Comparison of ENCODE assay signal across 8 cellular contexts in genomic region chr19:41363753-41364545, GRCh38. TPM values are rescaled to one million over a fixed set of nuclear protein-coding genes. Genes with fewer than 3 reads are reported as not detected.
DNase-seq lines count a peak whose midpoint lies in the region; ATAC-seq, FAIRE-seq and TF ChIP-seq lines count a peak whose summit lies in the region.

B9D2 (minus strand) TSS chr19:41364149; CDS start chr19:41363519, 630 bp downstream.

- H4K20me1 ChIP-seq in HepG2 (ENCODE audit: insufficient read depth, low read length): no peaks in the 10 kb centered on the region

- TF ChIP-seq CTCF in C4-2B (conservative IDR thresholded peaks at IDR 0.05): no peak
- TF ChIP-seq CTCF in HepG2 (CRISPR knock-in tag; IDR thresholded peaks at IDR 0.05): no peak

- CTCF ChIA-PET in HepG2 (lab: Yijun Ruan, JAX; ENCODE audit: low intra/inter-chr PET ratio, low total read pairs): no interaction called here

- H3K36me3 ChIP-seq in HepG2 (replicated peaks in 1 of 2; ENCODE audit: control insufficient read depth in 1 of 2, insufficient read depth in 2 of 2, low read length in 2 of 2): no peaks in the 10 kb centered on the region; a peak in 1 of 5 replicates

- peak; percentile 97 for FAIRE-seq in HepG2 (lab: Jason Lieb, UNC)

- 1% methylated on average over 14 of the region's 57 CpGs for WGBS in HepG2 (ENCODE audit: low lambda C conversion rate)

- peak; percentile 65 to 91; a peak in 3 of 4 replicates for TF ChIP-seq POLR2A in HepG2 (IDR thresholded peaks at IDR 0.05; ENCODE audit: insufficient read depth in 1 of 2, low read depth in 2 of 2, low read length in 2 of 2)

- BruUV-seq in HepG2 (replicated peaks; lab: Mats Ljungman, UMichigan): TSS peak; percentile 90

- H3K4me3 ChIP-seq in HepG2 (replicated peaks in 1 of 3; ENCODE audit: insufficient read depth in 1 of 3, low read depth in 2 of 3, low read length in 3 of 3): peak within 1 kb of the TSS; percentile 70 to 87 (median 84)

- H3K4me1 ChIP-seq in HepG2 (ENCODE audit: insufficient read depth, low read length): peaks cover 50% of the 10 kb centered on the region

- H3K27ac ChIP-seq in C4-2B: peak within 1 kb of the TSS; percentile 76
- H3K27ac ChIP-seq in HepG2 (ENCODE audit: extremely low read length, insufficient read depth, low read length): peak within 1 kb of the TSS; percentile 95

- ATAC-seq in GM19395 (IDR thresholded peaks at IDR 0.05; ENCODE audit: unreplicated experiment): peak; percentile 82
- ATAC-seq in HG03565 (IDR thresholded peaks at IDR 0.05; ENCODE audit: unreplicated experiment): peak; percentile 74
- ATAC-seq in HepG2: peak; percentile 95

- H3K9me3 ChIP-seq in HepG2 (ENCODE audit: low read length): no peaks in the 10 kb centered on the region

- in situ Hi-C loops in HepG2 (cut with HindIII; ENCODE audit: extremely low pct_ligation_motif_present, low pct_unique_long_range_greater_than_20kb): no loop called here

- peaks cover 19% of the 10 kb centered on the region for H3K79me2 ChIP-seq in HepG2 (ENCODE audit: insufficient read depth, low read length)

- H2AFZ ChIP-seq in HepG2 (ENCODE audit: low read length): peak within 1 kb of the TSS; percentile 28

- H3K27me3 ChIP-seq in HepG2 (ENCODE audit: control insufficient read depth in 1 of 2, insufficient read depth in 2 of 2, low read length in 2 of 2): no peaks in the 10 kb centered on the region; a peak in 2 of 5 replicates

- TF ChIP-seq RAD21 in HepG2 (CRISPR knock-in tag; IDR thresholded peaks at IDR 0.05): no peak

- H3K4me2 ChIP-seq in HepG2 (ENCODE audit: low read depth, low read length): peak within 1 kb of the TSS; percentile 94

- DNase-seq in NCI-H774 (lab: John Stamatoyannopoulos, UW) (peak; percentile 95), dermis microvascular lymphatic vessel endothelial cell (ENCODE audit: low read depth in 2 of 2) (peak; percentile 96 to 98), HepG2 (ENCODE audit: low spot score) (peak; percentile 96)
- DNase-seq in activated CD4-positive, alpha-beta T cell treated with anti-CD3 and anti-CD28 coated beads, Interleukin-2, amount 50 U/mL, for 4 hours: peak; percentile 98
- DNase-seq in stimulated activated CD4-positive, alpha-beta T cell treated with anti-CD3 and anti-CD28 coated beads, Interleukin-4, amount 100 ng/mL, for 1 hour: peak; percentile 97

- POLR2A ChIA-PET in HepG2 (lab: Yijun Ruan, JAX): interaction anchor here (0.6 to 3.3 kb wide), 21 partner anchors 8 to 647 kb away, joined by 3 to 41 read pairs (median 5); partner anchors contain the start of genes B3GNT8, COQ8B, DMAC2 and HNRNPUL1

- peak within 1 kb of the TSS; percentile 98 for H3K9ac ChIP-seq in HepG2 (ENCODE audit: insufficient read depth, low read depth, low read length)

- TF ChIP-seq EP300 in HepG2 (IDR thresholded peaks at IDR 0.05; ENCODE audit: low read depth in 2 of 2, low read length in 2 of 2) (peak in 1 of 2 experiments; percentile 42; a peak in 1 of 4 replicates), HepG2 (CRISPR knock-in tag; IDR thresholded peaks at IDR 0.05; ENCODE audit: borderline replicate concordance) (no peak)

- intact Hi-C loops in HepG2 (cut with micrococcal nuclease; ENCODE audit: unreplicated experiment): no loop called here

TF ChIP-seq in HepG2, 621 proteins besides CTCF, POLR2A, EP300 and RAD21 (continues in another document):
- TF ChIP-seq ISL2 (CRISPR knock-in tag; IDR thresholded peaks at IDR 0.05): no peak
- TF ChIP-seq ZIK1 (CRISPR knock-in tag; IDR thresholded peaks at IDR 0.05; ENCODE audit: borderline replicate concordance, low read depth): no peak
- no peak for TF ChIP-seq SCMH1 (CRISPR knock-in tag; IDR thresholded peaks at IDR 0.05; ENCODE audit: borderline replicate concordance)
- no peak for TF ChIP-seq XBP1 (CRISPR knock-in tag; IDR thresholded peaks at IDR 0.05)
- no peak for TF ChIP-seq ZNF577 (CRISPR knock-in tag; IDR thresholded peaks at IDR 0.05; ENCODE audit: borderline replicate concordance, low read depth)
- no peak; the same call in 1 of the 2 replicates for TF ChIP-seq CEBPG (CRISPR knock-in tag; IDR thresholded peaks at IDR 0.05)
- TF ChIP-seq TCF7L2 (IDR thresholded peaks at IDR 0.05; ENCODE audit: low read depth, low read length): no peak
- TF ChIP-seq, protein P1, sequence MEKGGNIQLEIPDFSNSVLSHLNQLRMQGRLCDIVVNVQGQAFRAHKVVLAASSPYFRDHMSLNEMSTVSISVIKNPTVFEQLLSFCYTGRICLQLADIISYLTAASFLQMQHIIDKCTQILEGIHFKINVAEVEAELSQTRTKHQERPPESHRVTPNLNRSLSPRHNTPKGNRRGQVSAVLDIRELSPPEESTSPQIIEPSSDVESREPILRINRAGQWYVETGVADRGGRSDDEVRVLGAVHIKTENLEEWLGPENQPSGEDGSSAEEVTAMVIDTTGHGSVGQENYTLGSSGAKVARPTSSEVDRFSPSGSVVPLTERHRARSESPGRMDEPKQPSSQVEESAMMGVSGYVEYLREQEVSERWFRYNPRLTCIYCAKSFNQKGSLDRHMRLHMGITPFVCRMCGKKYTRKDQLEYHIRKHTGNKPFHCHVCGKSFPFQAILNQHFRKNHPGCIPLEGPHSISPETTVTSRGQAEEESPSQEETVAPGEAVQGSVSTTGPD (CRISPR knock-in tag; IDR thresholded peaks at IDR 0.05): no peak
- TF ChIP-seq, protein P2, sequence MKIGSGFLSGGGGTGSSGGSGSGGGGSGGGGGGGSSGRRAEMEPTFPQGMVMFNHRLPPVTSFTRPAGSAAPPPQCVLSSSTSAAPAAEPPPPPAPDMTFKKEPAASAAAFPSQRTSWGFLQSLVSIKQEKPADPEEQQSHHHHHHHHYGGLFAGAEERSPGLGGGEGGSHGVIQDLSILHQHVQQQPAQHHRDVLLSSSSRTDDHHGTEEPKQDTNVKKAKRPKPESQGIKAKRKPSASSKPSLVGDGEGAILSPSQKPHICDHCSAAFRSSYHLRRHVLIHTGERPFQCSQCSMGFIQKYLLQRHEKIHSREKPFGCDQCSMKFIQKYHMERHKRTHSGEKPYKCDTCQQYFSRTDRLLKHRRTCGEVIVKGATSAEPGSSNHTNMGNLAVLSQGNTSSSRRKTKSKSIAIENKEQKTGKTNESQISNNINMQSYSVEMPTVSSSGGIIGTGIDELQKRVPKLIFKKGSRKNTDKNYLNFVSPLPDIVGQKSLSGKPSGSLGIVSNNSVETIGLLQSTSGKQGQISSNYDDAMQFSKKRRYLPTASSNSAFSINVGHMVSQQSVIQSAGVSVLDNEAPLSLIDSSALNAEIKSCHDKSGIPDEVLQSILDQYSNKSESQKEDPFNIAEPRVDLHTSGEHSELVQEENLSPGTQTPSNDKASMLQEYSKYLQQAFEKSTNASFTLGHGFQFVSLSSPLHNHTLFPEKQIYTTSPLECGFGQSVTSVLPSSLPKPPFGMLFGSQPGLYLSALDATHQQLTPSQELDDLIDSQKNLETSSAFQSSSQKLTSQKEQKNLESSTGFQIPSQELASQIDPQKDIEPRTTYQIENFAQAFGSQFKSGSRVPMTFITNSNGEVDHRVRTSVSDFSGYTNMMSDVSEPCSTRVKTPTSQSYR (CRISPR knock-in tag; IDR thresholded peaks at IDR 0.05; ENCODE audit: borderline replicate concordance): peak; percentile 10; the same call in 1 of the 2 replicates
- TF ChIP-seq ZNF530 (CRISPR knock-in tag; IDR thresholded peaks at IDR 0.05; ENCODE audit: low read depth): no peak
- TF ChIP-seq ZNF282 (IDR thresholded peaks at IDR 0.05; ENCODE audit: partially characterized antibody): no peak
- TF ChIP-seq ISX (CRISPR knock-in tag; conservative IDR thresholded peaks at IDR 0.05): no peak
- no peak for TF ChIP-seq ZNF724P (CRISPR knock-in tag; IDR thresholded peaks at IDR 0.05; ENCODE audit: borderline replicate concordance)
- TF ChIP-seq ZNF207 (IDR thresholded peaks at IDR 0.05; ENCODE audit: borderline replicate concordance): no peak

RNA-seq across cellular contexts. Expression of gene B9D2, which starts in this region (rescaled TPM):
- total RNA-seq in dermis microvascular lymphatic vessel endothelial cell (5.9 and 6.7 TPM in 2 replicates), HepG2 (2016; rRNA removed; fragmentation: Illumina TruSeq; extraction: Trizol) (4.4 and 5.3 TPM in 2 replicates)
- total RNA-seq in HepG2 (2016; cell fraction: cytosol; rRNA removed; fragmentation: Illumina TruSeq; extraction: Trizol; ENCODE audit: low read depth): 1.6 and 2.5 TPM in 2 replicates
- 4.5 and 4.8 TPM in 2 replicates for total RNA-seq in HepG2 (2016; cell fraction: insoluble cytoplasmic fraction; rRNA removed; fragmentation: Illumina TruSeq; extraction: Trizol)
- 3.0 and 4.0 TPM in 2 replicates for total RNA-seq in HepG2 (2016; cell fraction: membrane; rRNA removed; fragmentation: Illumina TruSeq; extraction: Trizol)
- total RNA-seq in HepG2 (2016; cell fraction: nucleus; rRNA removed; fragmentation: Illumina TruSeq; extraction: Trizol): 2.3 and 2.6 TPM in 2 replicates
- polyA plus RNA-seq in HepG2 (2011; rRNA removed): 2.9 and 3.1 TPM in 2 replicates
- polyA plus RNA-seq in HepG2 (2011; cell fraction: cytosol; rRNA removed): 2.1 and 3.5 TPM in 2 replicates
- polyA plus RNA-seq in HepG2 (2011; cell fraction: nucleus; rRNA removed): 2.3 and 2.4 TPM in 2 replicates
- polyA plus RNA-seq in HepG2 (2012): 1.1 and 1.5 TPM in 2 replicates
- 1.9 TPM in 2 replicates for polyA plus RNA-seq in HepG2 (2016; cell fraction: cytosol; fragmentation: Illumina TruSeq; extraction: Trizol; ENCODE audit: low read depth)
- polyA plus RNA-seq in HepG2 (2016; cell fraction: insoluble cytoplasmic fraction; fragmentation: Illumina TruSeq; extraction: Trizol; ENCODE audit: low read depth): 3.4 and 4.7 TPM in 2 replicates
- 2.7 and 3.1 TPM in 2 replicates for polyA plus RNA-seq in HepG2 (2016; cell fraction: membrane; fragmentation: Illumina TruSeq; extraction: Trizol; ENCODE audit: low read depth)
- 3.4 and 5.8 TPM in 2 replicates for polyA plus RNA-seq in HepG2 (2016; cell fraction: nucleus; fragmentation: Illumina TruSeq; extraction: Trizol; ENCODE audit: insufficient read depth, low read depth)
- polyA minus RNA-seq in HepG2 (2011; rRNA and poly(A)+ RNA removed; ENCODE audit: low replicate concordance): 2.0 and 4.3 TPM in 2 replicates
- 1.2 and 1.5 TPM in 2 replicates for polyA minus RNA-seq in HepG2 (2011; cell fraction: cytosol; rRNA and poly(A)+ RNA removed)
- 0.90 and 2.5 TPM in 2 replicates for polyA minus RNA-seq in HepG2 (2011; cell fraction: nucleus; rRNA and poly(A)+ RNA removed)

Comparison
In these comparisons a context has a peak if more than half of its experiments do, and no peak if none do; other contexts are left out.
1. Peak in every context shown above with its lines: DNase-seq, ATAC-seq, H3K4me3 ChIP-seq and H3K27ac ChIP-seq.